ENCODE assay signal across 9 cellular contexts in genomic region chr6:17589402-17590116, GRCh38. TPM values are rescaled to one million over a fixed set of nuclear protein-coding genes. Genes with fewer than 3 reads are reported as not detected.
A peak's percentile ranks its signal among the peaks of the same experiment; 100 is the strongest.
DNase-seq lines count a peak whose midpoint lies in the region; ATAC-seq, FAIRE-seq and TF ChIP-seq lines count a peak whose summit lies in the region.
"Had no signal": no experiment of that assay in that cellular context is flagged by ENCODE, and none has a peak within 500 bp of the region (broad histone marks: within the 10 kb centered on the region; RNA-seq: fewer than 3 reads in every experiment).

No MANE protein-coding gene starts in this region.

- intact Hi-C loops in A673 (cut with micrococcal nuclease; ENCODE audit: unreplicated experiment) = loop anchor here (10.0 kb wide), 2 partner anchors 535 to 915 kb away; partner anchors contain the start of gene NHLRC1

- no peak for ATAC-seq in HG02642 (IDR thresholded peaks at IDR 0.05; ENCODE audit: poor library complexity, unreplicated experiment)

- H3K9me3 Mint-ChIP-seq in mesothelial cell of epicardium = no peaks in the 10 kb centered on the region
- H3K9me3 Mint-ChIP-seq: activated naive CD4-positive, alpha-beta T cell treated with anti-CD3 and anti-CD28 coated beads, Interleukin-2, amount 50 U/mL, for 24 hours had no signal

- H3K27me3 ChIP-seq in A673 (replicated peaks; ENCODE audit: insufficient read depth, low read depth, low read length, poor library complexity) = no peaks in the 10 kb centered on the region

- POLR2A ChIA-PET in A673 (lab: Charles Lee; ENCODE audit: low non-redundant PET) = no interaction called here

- peaks cover 3% of the 10 kb centered on the region for H3K4me1 Mint-ChIP-seq in mesothelial cell of epicardium

- DNase-seq in A673 (ENCODE audit: low spot score) (peak; percentile 65), GM12892 (ENCODE audit: insufficient read length) (no peak), NCI-H2196 (lab: John Stamatoyannopoulos, UW; ENCODE audit: unreplicated experiment) (peak; percentile 32), fibroblast of gingiva (ENCODE audit: low read depth) (peak; percentile 58), superior temporal gyrus (ENCODE audit: extremely low spot score) (peak; percentile 27), mesothelial cell of epicardium (ENCODE audit: low spot score in 2 of 2, unreplicated experiment in 2 of 2) (no peak), NCI-H2227 treated with DMSO at 0.1 percent for 48 hours (lab: John Stamatoyannopoulos, UW) (no peak)

- no peak overlapping the region for H3K4me3 Mint-ChIP-seq in mesothelial cell of epicardium
- H3K4me3 Mint-ChIP-seq: activated naive CD4-positive, alpha-beta T cell treated with anti-CD3 and anti-CD28 coated beads, Interleukin-2, amount 50 U/mL, for 24 hours had no signal

- TF ChIP-seq CTCF in A673 (conservative IDR thresholded peaks at IDR 0.05; ENCODE audit: low read depth, low read length) (0 out of 2 replicates have a peak, but pooled peaks have one; percentile 27), mesothelial cell of epicardium (IDR thresholded peaks at IDR 0.05; ENCODE audit: unreplicated experiment) (no peak)

- H3K9me3 ChIP-seq in A673 (ENCODE audit: low read depth, low read length, poor library complexity, severe bottlenecking) = no peaks in the 10 kb centered on the region

- H3K27ac Mint-ChIP-seq in mesothelial cell of epicardium = no peak overlapping the region
- H3K27ac Mint-ChIP-seq: activated naive CD4-positive, alpha-beta T cell treated with anti-CD3 and anti-CD28 coated beads, Interleukin-2, amount 50 U/mL, for 24 hours had no signal

- H3K27me3 Mint-ChIP-seq in mesothelial cell of epicardium (ENCODE audit: low read depth) = no peaks in the 10 kb centered on the region
- H3K27me3 Mint-ChIP-seq: activated naive CD4-positive, alpha-beta T cell treated with anti-CD3 and anti-CD28 coated beads, Interleukin-2, amount 50 U/mL, for 24 hours had no signal

- no peaks in the 10 kb centered on the region for H3K36me3 ChIP-seq in A673 (ENCODE audit: insufficient read depth, low read length, poor library complexity, severe bottlenecking)

- no TSS peak for BruUV-seq in A673 (replicated peaks; lab: Mats Ljungman, UMichigan)

- H3K4me1 ChIP-seq in A673 (ENCODE audit: insufficient read depth, low read length, poor library complexity, severe bottlenecking) = no peaks in the 10 kb centered on the region

- no peak overlapping the region for H3K4me3 ChIP-seq in A673 (ENCODE audit: low read depth, low read length, poor library complexity, severe bottlenecking)

- peak; percentile 17 for FAIRE-seq in GM12892 (lab: Jason Lieb, UNC)

- no peaks in the 10 kb centered on the region for H3K36me3 Mint-ChIP-seq in mesothelial cell of epicardium
- H3K36me3 Mint-ChIP-seq: activated naive CD4-positive, alpha-beta T cell treated with anti-CD3 and anti-CD28 coated beads, Interleukin-2, amount 50 U/mL, for 24 hours had no signal

- no peak overlapping the region for H3K27ac ChIP-seq in A673 (ENCODE audit: low read depth, low read length, poor library complexity, severe bottlenecking)

- TF ChIP-seq POLR2A in GM12892 (IDR thresholded peaks at IDR 0.05; ENCODE audit: low read depth, low read length) = no peak

- CTCF ChIA-PET in A673 (lab: Charles Lee) = interaction anchor here (0.9 kb wide), 1 partner anchor 225 kb away, joined by 3 read pairs; no protein-coding TSS in a partner anchor

RNA-seq across cellular contexts. Expression of gene FAM8A1, which starts 10.5 kb away (rescaled TPM):
- total RNA-seq in A673 (2021) (15.7 and 16.2 TPM in 2 replicates), mesothelial cell of epicardium (20.7 to 22.4 TPM (median 21.2 TPM) in 3 replicates)
- 4.7 TPM for polyA plus RNA-seq in GM12892 (2012; ENCODE audit: missing spikeins)

Comparison
In these comparisons a context has a peak if more than half of its experiments do, and no peak if none do; other contexts are left out.
1. DNase-seq: peak in A673 (single experiment), NCI-H2196 (single experiment), fibroblast of gingiva (single experiment) and superior temporal gyrus (single experiment); none in GM12892 (single experiment), mesothelial cell of epicardium (0 of 2) and NCI-H2227 treated with DMSO at 0.1 percent for 48 hours (single experiment).